17 cellular contexts compared by ENCODE assay signal in the genomic region with DNA sequence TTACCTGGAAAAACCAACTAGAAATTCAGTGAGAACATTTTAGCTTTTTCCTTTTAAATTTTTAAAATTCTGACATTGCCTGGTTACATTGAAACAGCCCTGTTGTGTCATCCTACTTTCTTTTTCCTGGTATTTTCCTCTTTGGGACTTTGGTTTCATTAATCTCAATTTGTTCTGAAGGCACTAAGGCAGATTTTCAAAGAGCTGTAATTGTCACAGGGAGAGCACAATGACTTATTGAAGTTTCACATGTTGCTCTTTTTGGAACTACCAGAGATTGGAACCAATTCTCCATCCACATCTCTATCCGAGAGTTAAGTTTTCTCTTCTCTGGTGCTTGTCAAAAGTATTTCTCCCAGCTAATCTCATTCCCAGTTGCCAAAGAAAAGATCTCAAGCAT.
"Had no signal": no experiment of that assay in that cellular context is flagged by ENCODE, and none has a peak within 500 bp of the region (broad histone marks: within the 10 kb centered on the region; RNA-seq: fewer than 3 reads in every experiment).

No MANE protein-coding gene starts in this region.

- ATAC-seq: activated CD8-positive, alpha-beta T cell treated with anti-CD3 and anti-CD28 coated beads for 36 hours; activated T-cell treated with anti-CD3 and anti-CD28 coated beads, Interleukin-2, amount 50 U/mL, for 4 hours; esophagus mucosa; foreskin keratinocyte; left ventricle myocardium superior; stimulated activated naive B cell treated with anti-CD40 and anti-IgM and Interleukin-4, amounts not matched to agents 10 μg/mL and 1 μg/mL and 100 μg/mL, for 72 hours; WTC11 had no signal

- H3K9ac ChIP-seq: parathyroid adenoma had no signal

- H3K27me3 Mint-ChIP-seq: activated CD8-positive, alpha-beta T cell treated with anti-CD3 and anti-CD28 coated beads for 36 hours; activated naive CD4-positive, alpha-beta T cell treated with anti-CD3 and anti-CD28 coated beads, Interleukin-2, amount 50 U/mL, for 24 hours; stimulated activated naive B cell treated with anti-CD40 and anti-IgM and Interleukin-4, amounts not matched to agents 10 μg/mL and 1 μg/mL and 100 μg/mL, for 72 hours had no signal

- H3K36me3 ChIP-seq: adrenal gland had no signal

- FAIRE-seq: kidney, TTC549 had no signal

- H3K27ac ChIP-seq: foreskin keratinocyte had no signal

- H3K4me3 ChIP-seq: adrenal gland had no signal

- H3K79me2 ChIP-seq: parathyroid adenoma had no signal

- DNase-seq: activated CD4-positive, alpha-beta T cell treated with anti-CD3 and anti-CD28 coated beads for 4 hours; activated CD8-positive, alpha-beta T cell treated with anti-CD3 and anti-CD28 coated beads for 36 hours; activated effector memory CD4-positive, alpha-beta T cell treated with Interleukin-2 at 50 U/mL for 16 hours; activated T-cell treated with anti-CD3 and anti-CD28 coated beads, Interleukin-2, amount 50 U/mL, for 4 hours; adrenal gland; foreskin keratinocyte; kidney; left ventricle myocardium superior; stimulated activated CD4-positive, alpha-beta T cell treated with anti-CD3 and anti-CD28 coated beads, Interleukin-2, amount 100 ng/mL, for 48 hours; stimulated activated naive B cell treated with anti-CD40 and anti-IgM and Interleukin-4, amounts not matched to agents 10 μg/mL and 1 μg/mL and 100 μg/mL, for 72 hours; substantia nigra; SW 1271 had no signal

- H2AFZ ChIP-seq: parathyroid adenoma had no signal

- H3K27ac Mint-ChIP-seq: activated CD8-positive, alpha-beta T cell treated with anti-CD3 and anti-CD28 coated beads for 36 hours; activated naive CD4-positive, alpha-beta T cell treated with anti-CD3 and anti-CD28 coated beads, Interleukin-2, amount 50 U/mL, for 24 hours; stimulated activated naive B cell treated with anti-CD40 and anti-IgM and Interleukin-4, amounts not matched to agents 10 μg/mL and 1 μg/mL and 100 μg/mL, for 72 hours had no signal

- H3K4me1 ChIP-seq: foreskin keratinocyte, parathyroid adenoma had no signal

- H3K27me3 ChIP-seq: adrenal gland, foreskin keratinocyte had no signal

- H3K36me3 Mint-ChIP-seq: activated naive CD4-positive, alpha-beta T cell treated with anti-CD3 and anti-CD28 coated beads, Interleukin-2, amount 50 U/mL, for 24 hours; WTC11 had no signal

- H3K9me3 Mint-ChIP-seq: activated CD8-positive, alpha-beta T cell treated with anti-CD3 and anti-CD28 coated beads for 36 hours; activated naive CD4-positive, alpha-beta T cell treated with anti-CD3 and anti-CD28 coated beads, Interleukin-2, amount 50 U/mL, for 24 hours; activated T-cell treated with anti-CD3 and anti-CD28 coated beads, Interleukin-2, amount 50 U/mL, for 4 hours; stimulated activated naive B cell treated with anti-CD40 and anti-IgM and Interleukin-4, amounts not matched to agents 10 μg/mL and 1 μg/mL and 100 μg/mL, for 72 hours; WTC11 had no signal

- H3K4me3 Mint-ChIP-seq: activated CD8-positive, alpha-beta T cell treated with anti-CD3 and anti-CD28 coated beads for 36 hours; activated naive CD4-positive, alpha-beta T cell treated with anti-CD3 and anti-CD28 coated beads, Interleukin-2, amount 50 U/mL, for 24 hours; activated T-cell treated with anti-CD3 and anti-CD28 coated beads, Interleukin-2, amount 50 U/mL, for 4 hours; stimulated activated naive B cell treated with anti-CD40 and anti-IgM and Interleukin-4, amounts not matched to agents 10 μg/mL and 1 μg/mL and 100 μg/mL, for 72 hours; WTC11 had no signal

- H3K9me3 ChIP-seq: adrenal gland had no signal
